ENCODE assay signal across 7 cellular contexts in the genomic region with DNA sequence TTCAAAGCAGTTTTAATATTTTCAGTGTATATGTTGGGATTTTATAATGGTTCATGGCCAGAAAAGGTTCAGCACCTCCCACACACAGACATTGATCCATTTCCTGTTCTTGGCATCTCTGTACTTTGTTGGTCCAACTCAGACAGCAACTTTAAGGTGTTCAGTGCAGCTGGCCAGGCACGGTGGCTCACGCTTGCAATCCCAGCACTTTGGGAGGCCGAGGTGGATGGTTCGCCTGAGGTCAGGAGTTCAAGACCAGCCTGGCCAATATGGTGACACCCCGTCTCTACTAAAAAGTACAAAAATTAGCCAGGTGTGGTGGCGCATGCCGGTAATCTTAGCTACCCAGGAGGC. TPM values are rescaled to one million over a fixed set of nuclear protein-coding genes. Genes with fewer than 3 reads are reported as not detected.
"Had no signal": no experiment of that assay in that cellular context is flagged by ENCODE, and none has a peak within 500 bp of the region (broad histone marks: within the 10 kb centered on the region; RNA-seq: fewer than 3 reads in every experiment).

No MANE protein-coding gene starts in this region.

RNA-seq across cellular contexts. Expression of gene CYP4F22, which starts 6.9 kb away (rescaled TPM):
- total RNA-seq: ascending aorta, endothelial cell of umbilical vein, esophagus muscularis mucosa, heart right ventricle, sigmoid colon had no signal
- polyA plus RNA-seq: endothelial cell of umbilical vein, heart right ventricle had no signal

RNA-seq across cellular contexts. Expression of gene PGLYRP2, which starts 35.9 kb away (rescaled TPM):
- total RNA-seq: ascending aorta, esophagus muscularis mucosa, heart right ventricle, sigmoid colon, tibial nerve, vagina had no signal
- polyA plus RNA-seq: heart right ventricle had no signal
